Comparison of ENCODE assay signal across 1 cellular context in the genomic region with DNA sequence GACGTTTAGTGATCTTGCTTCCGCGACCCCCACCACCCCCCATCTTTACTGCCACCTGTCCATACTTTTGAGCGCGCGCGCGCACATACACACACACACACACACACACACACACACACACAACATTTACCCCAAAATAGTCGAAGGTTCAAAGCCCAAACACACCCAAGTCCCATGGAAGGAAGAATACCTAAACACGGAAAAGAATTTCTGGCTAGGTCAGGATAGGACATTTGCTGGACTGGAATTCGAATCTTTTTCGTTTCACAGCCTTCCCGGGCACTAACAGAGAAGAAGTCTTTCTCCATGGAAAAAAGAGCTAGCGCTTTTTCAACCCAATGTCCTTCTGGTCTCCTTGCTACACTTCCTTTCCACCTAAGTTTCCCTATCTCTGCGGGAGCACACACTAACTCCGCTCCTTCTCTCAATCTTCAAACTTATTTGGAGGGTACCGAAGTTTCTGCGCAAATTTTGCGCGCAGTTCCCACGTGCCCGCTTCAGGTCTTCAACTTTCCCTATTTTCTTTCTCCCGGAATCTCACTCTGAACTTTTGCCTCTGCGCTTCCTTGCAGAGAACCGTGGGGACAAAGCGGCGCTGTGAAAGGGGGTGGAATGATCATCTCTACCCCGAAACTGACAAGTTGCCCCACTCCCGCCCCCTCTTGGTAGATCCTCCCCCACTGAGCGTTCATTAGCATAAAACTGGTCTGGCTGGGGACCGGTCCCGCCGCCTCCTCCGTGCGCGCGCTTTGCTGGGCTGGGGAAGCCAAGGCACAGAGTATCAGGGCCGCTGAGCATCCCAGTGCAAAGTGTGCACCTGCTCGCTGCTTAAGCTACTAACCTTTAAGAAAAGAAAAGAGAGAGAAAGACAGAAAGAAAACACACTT.
A peak's percentile ranks its signal among the peaks of the same experiment; 100 is the strongest.
TF ChIP-seq lines count a peak whose summit lies in the region.

No MANE protein-coding gene starts in this region.

TF ChIP-seq in HEK293, 187 proteins besides CTCF, POLR2A, EP300 and RAD21 (continued from another document):
- TF ChIP-seq, protein P1, sequence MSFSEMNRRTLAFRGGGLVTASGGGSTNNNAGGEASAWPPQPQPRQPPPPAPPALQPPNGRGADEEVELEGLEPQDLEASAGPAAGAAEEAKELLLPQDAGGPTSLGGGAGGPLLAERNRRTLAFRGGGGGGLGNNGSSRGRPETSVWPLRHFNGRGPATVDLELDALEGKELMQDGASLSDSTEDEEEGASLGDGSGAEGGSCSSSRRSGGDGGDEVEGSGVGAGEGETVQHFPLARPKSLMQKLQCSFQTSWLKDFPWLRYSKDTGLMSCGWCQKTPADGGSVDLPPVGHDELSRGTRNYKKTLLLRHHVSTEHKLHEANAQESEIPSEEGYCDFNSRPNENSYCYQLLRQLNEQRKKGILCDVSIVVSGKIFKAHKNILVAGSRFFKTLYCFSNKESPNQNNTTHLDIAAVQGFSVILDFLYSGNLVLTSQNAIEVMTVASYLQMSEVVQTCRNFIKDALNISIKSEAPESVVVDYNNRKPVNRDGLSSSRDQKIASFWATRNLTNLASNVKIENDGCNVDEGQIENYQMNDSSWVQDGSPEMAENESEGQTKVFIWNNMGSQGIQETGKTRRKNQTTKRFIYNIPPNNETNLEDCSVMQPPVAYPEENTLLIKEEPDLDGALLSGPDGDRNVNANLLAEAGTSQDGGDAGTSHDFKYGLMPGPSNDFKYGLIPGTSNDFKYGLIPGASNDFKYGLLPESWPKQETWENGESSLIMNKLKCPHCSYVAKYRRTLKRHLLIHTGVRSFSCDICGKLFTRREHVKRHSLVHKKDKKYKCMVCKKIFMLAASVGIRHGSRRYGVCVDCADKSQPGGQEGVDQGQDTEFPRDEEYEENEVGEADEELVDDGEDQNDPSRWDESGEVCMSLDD (tag by site-specific recombination; IDR thresholded peaks at IDR 0.05) = no peak
- TF ChIP-seq, protein P2, sequence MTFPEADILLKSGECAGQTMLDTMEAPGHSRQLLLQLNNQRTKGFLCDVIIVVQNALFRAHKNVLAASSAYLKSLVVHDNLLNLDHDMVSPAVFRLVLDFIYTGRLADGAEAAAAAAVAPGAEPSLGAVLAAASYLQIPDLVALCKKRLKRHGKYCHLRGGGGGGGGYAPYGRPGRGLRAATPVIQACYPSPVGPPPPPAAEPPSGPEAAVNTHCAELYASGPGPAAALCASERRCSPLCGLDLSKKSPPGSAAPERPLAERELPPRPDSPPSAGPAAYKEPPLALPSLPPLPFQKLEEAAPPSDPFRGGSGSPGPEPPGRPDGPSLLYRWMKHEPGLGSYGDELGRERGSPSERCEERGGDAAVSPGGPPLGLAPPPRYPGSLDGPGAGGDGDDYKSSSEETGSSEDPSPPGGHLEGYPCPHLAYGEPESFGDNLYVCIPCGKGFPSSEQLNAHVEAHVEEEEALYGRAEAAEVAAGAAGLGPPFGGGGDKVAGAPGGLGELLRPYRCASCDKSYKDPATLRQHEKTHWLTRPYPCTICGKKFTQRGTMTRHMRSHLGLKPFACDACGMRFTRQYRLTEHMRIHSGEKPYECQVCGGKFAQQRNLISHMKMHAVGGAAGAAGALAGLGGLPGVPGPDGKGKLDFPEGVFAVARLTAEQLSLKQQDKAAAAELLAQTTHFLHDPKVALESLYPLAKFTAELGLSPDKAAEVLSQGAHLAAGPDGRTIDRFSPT (tag by site-specific recombination; IDR thresholded peaks at IDR 0.05) = peak; percentile 52; the same call in 1 of the 2 replicates
- peak; percentile 61; the same call in 1 of the 2 replicates for TF ChIP-seq BCL11B (tag by site-specific recombination; IDR thresholded peaks at IDR 0.05; ENCODE audit: low read depth)
- TF ChIP-seq, protein P3, sequence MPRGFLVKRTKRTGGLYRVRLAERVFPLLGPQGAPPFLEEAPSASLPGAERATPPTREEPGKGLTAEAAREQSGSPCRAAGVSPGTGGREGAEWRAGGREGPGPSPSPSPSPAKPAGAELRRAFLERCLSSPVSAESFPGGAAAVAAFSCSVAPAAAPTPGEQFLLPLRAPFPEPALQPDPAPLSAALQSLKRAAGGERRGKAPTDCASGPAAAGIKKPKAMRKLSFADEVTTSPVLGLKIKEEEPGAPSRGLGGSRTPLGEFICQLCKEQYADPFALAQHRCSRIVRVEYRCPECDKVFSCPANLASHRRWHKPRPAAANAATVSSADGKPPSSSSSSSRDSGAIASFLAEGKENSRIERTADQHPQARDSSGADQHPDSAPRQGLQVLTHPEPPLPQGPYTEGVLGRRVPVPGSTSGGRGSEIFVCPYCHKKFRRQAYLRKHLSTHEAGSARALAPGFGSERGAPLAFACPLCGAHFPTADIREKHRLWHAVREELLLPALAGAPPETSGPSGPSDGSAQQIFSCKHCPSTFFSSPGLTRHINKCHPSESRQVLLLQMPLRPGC (tag by site-specific recombination; IDR thresholded peaks at IDR 0.05) = 0 out of 2 replicates have a peak, but pooled peaks have one; percentile 42
- peak; percentile 57 for TF ChIP-seq ZNF366 (tag by site-specific recombination; conservative IDR thresholded peaks at IDR 0.05)
- peak; percentile 53 for TF ChIP-seq ZNF843 (tag by site-specific recombination; IDR thresholded peaks at IDR 0.05)
- TF ChIP-seq, protein P4, sequence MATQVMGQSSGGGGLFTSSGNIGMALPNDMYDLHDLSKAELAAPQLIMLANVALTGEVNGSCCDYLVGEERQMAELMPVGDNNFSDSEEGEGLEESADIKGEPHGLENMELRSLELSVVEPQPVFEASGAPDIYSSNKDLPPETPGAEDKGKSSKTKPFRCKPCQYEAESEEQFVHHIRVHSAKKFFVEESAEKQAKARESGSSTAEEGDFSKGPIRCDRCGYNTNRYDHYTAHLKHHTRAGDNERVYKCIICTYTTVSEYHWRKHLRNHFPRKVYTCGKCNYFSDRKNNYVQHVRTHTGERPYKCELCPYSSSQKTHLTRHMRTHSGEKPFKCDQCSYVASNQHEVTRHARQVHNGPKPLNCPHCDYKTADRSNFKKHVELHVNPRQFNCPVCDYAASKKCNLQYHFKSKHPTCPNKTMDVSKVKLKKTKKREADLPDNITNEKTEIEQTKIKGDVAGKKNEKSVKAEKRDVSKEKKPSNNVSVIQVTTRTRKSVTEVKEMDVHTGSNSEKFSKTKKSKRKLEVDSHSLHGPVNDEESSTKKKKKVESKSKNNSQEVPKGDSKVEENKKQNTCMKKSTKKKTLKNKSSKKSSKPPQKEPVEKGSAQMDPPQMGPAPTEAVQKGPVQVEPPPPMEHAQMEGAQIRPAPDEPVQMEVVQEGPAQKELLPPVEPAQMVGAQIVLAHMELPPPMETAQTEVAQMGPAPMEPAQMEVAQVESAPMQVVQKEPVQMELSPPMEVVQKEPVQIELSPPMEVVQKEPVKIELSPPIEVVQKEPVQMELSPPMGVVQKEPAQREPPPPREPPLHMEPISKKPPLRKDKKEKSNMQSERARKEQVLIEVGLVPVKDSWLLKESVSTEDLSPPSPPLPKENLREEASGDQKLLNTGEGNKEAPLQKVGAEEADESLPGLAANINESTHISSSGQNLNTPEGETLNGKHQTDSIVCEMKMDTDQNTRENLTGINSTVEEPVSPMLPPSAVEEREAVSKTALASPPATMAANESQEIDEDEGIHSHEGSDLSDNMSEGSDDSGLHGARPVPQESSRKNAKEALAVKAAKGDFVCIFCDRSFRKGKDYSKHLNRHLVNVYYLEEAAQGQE (tag by site-specific recombination; IDR thresholded peaks at IDR 0.05) = peak; percentile 37; the same call in 1 of the 2 replicates
- TF ChIP-seq ZNF391 (tag by site-specific recombination; IDR thresholded peaks at IDR 0.05; ENCODE audit: borderline replicate concordance, low read depth) = peak; percentile 57; the same call in 1 of the 2 replicates
- no peak for TF ChIP-seq GLI2 (tag by site-specific recombination; IDR thresholded peaks at IDR 0.05; ENCODE audit: borderline replicate concordance, low read depth)
- TF ChIP-seq, protein P5, sequence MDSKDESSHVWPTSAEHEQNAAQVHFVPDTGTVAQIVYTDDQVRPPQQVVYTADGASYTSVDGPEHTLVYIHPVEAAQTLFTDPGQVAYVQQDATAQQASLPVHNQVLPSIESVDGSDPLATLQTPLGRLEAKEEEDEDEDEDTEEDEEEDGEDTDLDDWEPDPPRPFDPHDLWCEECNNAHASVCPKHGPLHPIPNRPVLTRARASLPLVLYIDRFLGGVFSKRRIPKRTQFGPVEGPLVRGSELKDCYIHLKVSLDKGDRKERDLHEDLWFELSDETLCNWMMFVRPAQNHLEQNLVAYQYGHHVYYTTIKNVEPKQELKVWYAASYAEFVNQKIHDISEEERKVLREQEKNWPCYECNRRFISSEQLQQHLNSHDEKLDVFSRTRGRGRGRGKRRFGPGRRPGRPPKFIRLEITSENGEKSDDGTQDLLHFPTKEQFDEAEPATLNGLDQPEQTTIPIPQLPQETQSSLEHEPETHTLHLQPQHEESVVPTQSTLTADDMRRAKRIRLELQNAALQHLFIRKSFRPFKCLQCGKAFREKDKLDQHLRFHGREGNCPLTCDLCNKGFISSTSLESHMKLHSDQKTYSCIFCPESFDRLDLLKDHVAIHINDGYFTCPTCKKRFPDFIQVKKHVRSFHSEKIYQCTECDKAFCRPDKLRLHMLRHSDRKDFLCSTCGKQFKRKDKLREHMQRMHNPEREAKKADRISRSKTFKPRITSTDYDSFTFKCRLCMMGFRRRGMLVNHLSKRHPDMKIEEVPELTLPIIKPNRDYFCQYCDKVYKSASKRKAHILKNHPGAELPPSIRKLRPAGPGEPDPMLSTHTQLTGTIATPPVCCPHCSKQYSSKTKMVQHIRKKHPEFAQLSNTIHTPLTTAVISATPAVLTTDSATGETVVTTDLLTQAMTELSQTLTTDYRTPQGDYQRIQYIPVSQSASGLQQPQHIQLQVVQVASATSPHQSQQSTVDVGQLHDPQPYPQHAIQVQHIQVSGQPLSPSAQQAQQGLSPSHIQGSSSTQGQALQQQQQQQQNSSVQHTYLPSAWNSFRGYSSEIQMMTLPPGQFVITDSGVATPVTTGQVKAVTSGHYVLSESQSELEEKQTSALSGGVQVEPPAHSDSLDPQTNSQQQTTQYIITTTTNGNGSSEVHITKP (tag by site-specific recombination; IDR thresholded peaks at IDR 0.05) = peak; percentile 90
- 0 out of 2 replicates have a peak, but pooled peaks have one; percentile 33 for TF ChIP-seq IKZF3 (tag by site-specific recombination; IDR thresholded peaks at IDR 0.05)
- TF ChIP-seq SCRT1 (tag by site-specific recombination; IDR thresholded peaks at IDR 0.05; ENCODE audit: borderline replicate concordance) = peak; percentile 95
- TF ChIP-seq ZEB2 (tag by site-specific recombination; IDR thresholded peaks at IDR 0.05) = peak; percentile 58; the same call in 1 of the 2 replicates
- TF ChIP-seq, protein P6, sequence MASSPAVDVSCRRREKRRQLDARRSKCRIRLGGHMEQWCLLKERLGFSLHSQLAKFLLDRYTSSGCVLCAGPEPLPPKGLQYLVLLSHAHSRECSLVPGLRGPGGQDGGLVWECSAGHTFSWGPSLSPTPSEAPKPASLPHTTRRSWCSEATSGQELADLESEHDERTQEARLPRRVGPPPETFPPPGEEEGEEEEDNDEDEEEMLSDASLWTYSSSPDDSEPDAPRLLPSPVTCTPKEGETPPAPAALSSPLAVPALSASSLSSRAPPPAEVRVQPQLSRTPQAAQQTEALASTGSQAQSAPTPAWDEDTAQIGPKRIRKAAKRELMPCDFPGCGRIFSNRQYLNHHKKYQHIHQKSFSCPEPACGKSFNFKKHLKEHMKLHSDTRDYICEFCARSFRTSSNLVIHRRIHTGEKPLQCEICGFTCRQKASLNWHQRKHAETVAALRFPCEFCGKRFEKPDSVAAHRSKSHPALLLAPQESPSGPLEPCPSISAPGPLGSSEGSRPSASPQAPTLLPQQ (tag by site-specific recombination; IDR thresholded peaks at IDR 0.05) = peak; percentile 98
